Comparison of ENCODE assay signal across 8 cellular contexts in the genomic region with DNA sequence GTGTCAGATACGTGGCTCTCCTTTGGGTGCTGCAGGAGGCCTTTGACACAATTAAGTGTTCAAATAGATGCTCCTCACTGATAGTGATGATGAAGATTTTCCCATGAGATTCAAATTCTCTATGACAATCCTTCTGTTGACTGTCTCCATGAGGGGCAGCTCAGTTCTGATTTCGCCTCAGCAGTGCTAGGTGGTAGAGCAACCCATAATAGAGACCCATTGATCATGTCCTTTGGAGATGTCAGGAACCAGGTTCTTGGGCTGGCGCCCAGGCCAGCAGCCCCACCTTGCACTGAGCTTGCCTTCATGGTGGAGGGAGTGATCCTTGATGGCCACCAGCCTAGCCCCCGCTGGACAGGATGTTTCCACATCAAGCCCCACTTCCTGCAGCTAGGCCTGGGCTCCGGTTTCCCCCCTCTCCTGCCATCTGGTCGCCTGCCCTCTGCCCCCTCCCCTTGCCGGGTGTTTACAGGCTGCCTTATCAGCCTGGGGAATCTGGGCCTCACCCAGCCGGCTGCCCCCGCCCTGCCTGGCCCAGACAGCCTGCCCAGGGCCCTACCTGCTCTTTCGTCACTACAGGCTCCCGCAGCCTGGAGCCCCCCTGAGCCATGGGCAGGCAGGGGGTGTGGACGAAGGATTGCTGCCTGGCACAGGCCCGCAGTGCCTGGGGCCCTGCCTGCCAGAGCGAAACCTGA. TPM values are rescaled to one million over a fixed set of nuclear protein-coding genes. Genes with fewer than 3 reads are reported as not detected.
DNase-seq lines count a peak whose midpoint lies in the region; ATAC-seq and TF ChIP-seq lines count a peak whose summit lies in the region.

No MANE protein-coding gene starts in this region.

- no peaks in the 10 kb centered on the region for H3K9me2 ChIP-seq in PC-9 (ENCODE audit: insufficient read depth)

- peak overlapping the region in 1 of 2 donors; percentile 78 for H3K9ac ChIP-seq in colonic mucosa (ENCODE audit: low read depth in 2 of 2, low read length in 2 of 2)

- H3K27me3 Mint-ChIP-seq in nephron (ENCODE audit: low read depth) = peaks cover 4% of the 10 kb centered on the region

- peaks cover 5% of the 10 kb centered on the region for H3K4me1 Mint-ChIP-seq in nephron

- POLR2A ChIA-PET in PC-9 (lab: Charles Lee; ENCODE audit: unreplicated experiment) = interaction anchor here (0.6 kb wide), 1 partner anchor 55 kb away, joined by 7 read pairs; no protein-coding TSS in a partner anchor

- H3K27ac Mint-ChIP-seq in nephron = peak overlapping the region in 2 of 3 experiments; percentile 23 to 42

- H3K4me3 ChIP-seq in PC-9 (no peak overlapping the region; the same call in 1 of the 2 replicates), colonic mucosa (no peak overlapping the region)

- peak overlapping the region; percentile 57 for H3K4me2 ChIP-seq in PC-9

- peaks cover 41% of the 10 kb centered on the region for H3F3A ChIP-seq in PC-9 (ENCODE audit: insufficient read depth, low read depth)

- DNase-seq in GF-D8 (lab: John Stamatoyannopoulos, UW) (peak; percentile 18), PC-9 (peak; percentile 74 to 84), colonic mucosa (peak; percentile 76), DMS153 (lab: John Stamatoyannopoulos, UW) (no peak)

- peaks cover 5% of the 10 kb centered on the region for H3K9me3 Mint-ChIP-seq in nephron

- H3K79me2 ChIP-seq in PC-9 (ENCODE audit: low read depth) = peaks cover 96% of the 10 kb centered on the region

- H3K27ac ChIP-seq in PC-9 (peak overlapping the region; percentile 57), colonic mucosa (peak overlapping the region; percentile 60)

- intact Hi-C loops in PC-9 (cut with micrococcal nuclease; ENCODE audit: unreplicated experiment) = no loop called here
- intact Hi-C loops in colonic mucosa (cut with DNase I) = no loop called here

- peaks cover 4% of the 10 kb centered on the region for H4K20me1 ChIP-seq in PC-9 (ENCODE audit: insufficient read depth)

- H3K27me3 ChIP-seq in PC-9 (ENCODE audit: insufficient read depth, low read depth) (no peaks in the 10 kb centered on the region), colonic mucosa (no peaks in the 10 kb centered on the region)

- no peaks in the 10 kb centered on the region for H3K36me3 Mint-ChIP-seq in nephron (ENCODE audit: low read depth)

- TF ChIP-seq CTCF in PC-9 (conservative IDR thresholded peaks at IDR 0.05) (no peak), colonic mucosa (IDR thresholded peaks at IDR 0.05) (no peak), nephron (IDR thresholded peaks at IDR 0.05; ENCODE audit: unreplicated experiment in 3 of 3) (no peak)

- BruUV-seq in PC-9 (replicated peaks; lab: Mats Ljungman, UMichigan) = no TSS peak

- no peaks in the 10 kb centered on the region for H3K36me3 ChIP-seq in PC-9 (ENCODE audit: low read depth)
- H3K36me3 ChIP-seq in colonic mucosa = no peaks in the 10 kb centered on the region

- H3K9me3 ChIP-seq in PC-9 (ENCODE audit: insufficient read depth, low read depth) (no peaks in the 10 kb centered on the region), colonic mucosa (no peaks in the 10 kb centered on the region)

- ATAC-seq in HG03097 (IDR thresholded peaks at IDR 0.05; ENCODE audit: low FRiP score, unreplicated experiment) (no peak), HG03520 (IDR thresholded peaks at IDR 0.05; ENCODE audit: unreplicated experiment) (no peak), HG02642 (IDR thresholded peaks at IDR 0.05; ENCODE audit: poor library complexity, unreplicated experiment) (no peak)

- H3K4me1 ChIP-seq in PC-9 (replicated peaks; ENCODE audit: insufficient read depth) (peaks cover 74% of the 10 kb centered on the region), colonic mucosa (no peaks in the 10 kb centered on the region)

- no peak overlapping the region for H3K4me3 Mint-ChIP-seq in nephron

- CTCF ChIA-PET in PC-9 (lab: Charles Lee) = interaction anchor here (0.6 to 0.8 kb wide), 2 partner anchors 24 to 37 kb away, joined by 6 to 14 read pairs; no protein-coding TSS in a partner anchor

- no peak overlapping the region for H2AFZ ChIP-seq in PC-9

RNA-seq across cellular contexts. Expression of a gene that starts 12.6 kb away (rescaled TPM):
- 53.0 and 60.3 TPM in 2 replicates for total RNA-seq in PC-9 (2021)
- 10 to 100 TPM; 30.6 to 42.4 TPM for total RNA-seq in colonic mucosa
